17 cellular contexts compared by ENCODE assay signal in genomic region chr4:86898562-86898961, GRCh38. TPM values are rescaled to one million over a fixed set of nuclear protein-coding genes. Genes with fewer than 3 reads are reported as not detected.
DNase-seq lines count a peak whose midpoint lies in the region; ATAC-seq, FAIRE-seq and TF ChIP-seq lines count a peak whose summit lies in the region.
"Had no signal": no experiment of that assay in that cellular context is flagged by ENCODE, and none has a peak within 500 bp of the region (broad histone marks: within the 10 kb centered on the region; RNA-seq: fewer than 3 reads in every experiment).

No MANE protein-coding gene starts in this region.

- dilution Hi-C loops in endothelial cell of umbilical vein (cut with MboI; ENCODE audit: extremely low pct_ligation_motif_present, low sequenced_read_pairs): no loop called here

- no peak overlapping the region for H3K4me3 ChIP-seq in OCI-LY1 (ENCODE audit: low read depth, low read length, poor library complexity, severe bottlenecking)
- no peak overlapping the region for H3K4me3 ChIP-seq in endothelial cell of umbilical vein (replicated peaks in 1 of 3; ENCODE audit: insufficient read depth in 1 of 3, low read depth in 1 of 3, low read length in 3 of 3)
- no peak overlapping the region for H3K4me3 ChIP-seq in smooth muscle cell
- no peak overlapping the region for H3K4me3 ChIP-seq in spleen
- H3K4me3 ChIP-seq in Karpas-422 (ENCODE audit: low read length): no peak overlapping the region
- H3K4me3 ChIP-seq: testis had no signal

- no peak overlapping the region for H3K4me2 ChIP-seq in OCI-LY1 (ENCODE audit: low read length)
- no peak overlapping the region for H3K4me2 ChIP-seq in endothelial cell of umbilical vein (ENCODE audit: insufficient read depth, low read length)
- H3K4me2 ChIP-seq in smooth muscle cell: no peak overlapping the region
- no peak overlapping the region for H3K4me2 ChIP-seq in Karpas-422 (ENCODE audit: low read depth, low read length, poor library complexity, severe bottlenecking)

- no peak overlapping the region for H3K4me3 Mint-ChIP-seq in activated naive CD4-positive, alpha-beta T cell treated with anti-CD3 and anti-CD28 coated beads, Interleukin-2, amount 10 ng/mL, durations not matched to agents 7 days and 5 days
- H3K4me3 Mint-ChIP-seq: activated T-cell treated with anti-CD3 and anti-CD28 coated beads, Interleukin-2, amount 50 U/mL, for 4 hours; CD8-positive, alpha-beta T cell; dendritic cell treated with granulocyte-macrophage colony-stimulating factor and Interleukin-4, amounts not matched to agents 40 ng/mL and 50 ng/mL, for 4 days had no signal

- H3K4me1 ChIP-seq in OCI-LY1 (ENCODE audit: insufficient read depth, low read length, severe bottlenecking) (no peaks in the 10 kb centered on the region), endothelial cell of umbilical vein (ENCODE audit: control insufficient read depth, extremely low read depth, insufficient read depth, low read length) (peaks cover 8% of the 10 kb centered on the region), smooth muscle cell (ENCODE audit: low read depth) (no peaks in the 10 kb centered on the region), spleen (no peaks in the 10 kb centered on the region), Karpas-422 (ENCODE audit: low read length) (no peaks in the 10 kb centered on the region)
- H3K4me1 ChIP-seq: testis had no signal

- no peak overlapping the region for H2AFZ ChIP-seq in OCI-LY1 (ENCODE audit: low read length)
- H2AFZ ChIP-seq in endothelial cell of umbilical vein (ENCODE audit: low read depth, low read length): no peak overlapping the region
- no peak overlapping the region for H2AFZ ChIP-seq in smooth muscle cell (ENCODE audit: low read depth)
- H2AFZ ChIP-seq in Karpas-422 (ENCODE audit: low read length): no peak overlapping the region

- BruUV-seq in endothelial cell of umbilical vein (replicated peaks; lab: Mats Ljungman, UMichigan): no TSS peak

- WGBS in smooth muscle cell (ENCODE audit: low lambda C conversion rate): 81% methylated on average over 4 of the region's 4 CpGs
- WGBS in spleen, 5 donors: 84 to 91% (median 90%) methylated on average over 4 of the region's 4 CpGs

- H3K27ac ChIP-seq in OCI-LY1 (ENCODE audit: low read depth, low read length, poor library complexity, severe bottlenecking): no peak overlapping the region
- no peak overlapping the region for H3K27ac ChIP-seq in endothelial cell of umbilical vein (ENCODE audit: insufficient read depth, low read depth, low read length)
- no peak overlapping the region for H3K27ac ChIP-seq in smooth muscle cell (ENCODE audit: low read depth)
- no peak overlapping the region for H3K27ac ChIP-seq in spleen
- H3K27ac ChIP-seq in Karpas-422 (ENCODE audit: low read length): no peak overlapping the region
- H3K27ac ChIP-seq: HL-60, neutrophil, testis had no signal

- TF ChIP-seq CTCF in OCI-LY1 (IDR thresholded peaks at IDR 0.05; ENCODE audit: low read length): peak; percentile 38
- no peak for TF ChIP-seq CTCF in endothelial cell of umbilical vein (IDR thresholded peaks at IDR 0.05; ENCODE audit: extremely low read depth in 1 of 2, insufficient read depth in 1 of 2, low read depth in 1 of 2, low read length in 2 of 2)
- peak; percentile 22 for TF ChIP-seq CTCF in smooth muscle cell (IDR thresholded peaks at IDR 0.05; ENCODE audit: borderline replicate concordance, insufficient read depth, poor library complexity, severe bottlenecking)
- TF ChIP-seq CTCF in spleen (IDR thresholded peaks at IDR 0.05 in 8 of 11, conservative IDR thresholded peaks at IDR 0.05 in 3 of 11): no peak

- peaks cover 2% of the 10 kb centered on the region for H3K4me1 Mint-ChIP-seq in activated naive CD4-positive, alpha-beta T cell treated with anti-CD3 and anti-CD28 coated beads, Interleukin-2, amount 10 ng/mL, durations not matched to agents 7 days and 5 days

- DNase-seq in activated naive CD4-positive, alpha-beta T cell treated with anti-CD3 and anti-CD28 coated beads, Interleukin-2, amount 10 ng/mL, durations not matched to agents 7 days and 5 days: no peak
- DNase-seq in activated naive CD4-positive, alpha-beta T cell treated with anti-CD3 and anti-CD28 coated beads, Interleukin-2, amount 50 U/mL, for 16 hours: no peak
- DNase-seq in endothelial cell of umbilical vein (ENCODE audit: low read depth, low spot score) (peak; percentile 17), smooth muscle cell (lab: John Stamatoyannopoulos, UW; ENCODE audit: unreplicated experiment) (no peak), spleen (no peak), Karpas-422 (no peak)
- DNase-seq: activated T-cell treated with anti-CD3 and anti-CD28 coated beads, Interleukin-2, amount 50 U/mL, for 4 hours; CD8-positive, alpha-beta T cell; NCI-H2171 treated with DMSO at 0.1 percent for 48 hours; stimulated activated CD4-positive, alpha-beta T cell treated with anti-CD3 and anti-CD28 coated beads, Interleukin-4, amount 100 ng/mL, for 4 hours; T-helper 2 cell; testis had no signal

- no peaks in the 10 kb centered on the region for H3K9me1 ChIP-seq in endothelial cell of umbilical vein (replicated peaks; ENCODE audit: control insufficient read depth, extremely low read depth, insufficient read depth, low read length)

- no peak for FAIRE-seq in endothelial cell of umbilical vein (lab: Jason Lieb, UNC)

- intact Hi-C loops in endothelial cell of umbilical vein (cut with micrococcal nuclease) (loop anchor here (5.0 to 10.0 kb wide), 3 partner anchors 339 to 856 kb away; no protein-coding TSS in a partner anchor), spleen (cut with DNase I; ENCODE audit: low total_unique reads) (no loop called here)

- no peaks in the 10 kb centered on the region for H3K36me3 Mint-ChIP-seq in activated naive CD4-positive, alpha-beta T cell treated with anti-CD3 and anti-CD28 coated beads, Interleukin-2, amount 10 ng/mL, durations not matched to agents 7 days and 5 days
- H3K36me3 Mint-ChIP-seq: CD8-positive, alpha-beta T cell had no signal

- no peak overlapping the region for H3K9ac ChIP-seq in OCI-LY1 (ENCODE audit: low read length)
- H3K9ac ChIP-seq in endothelial cell of umbilical vein (replicated peaks; ENCODE audit: extremely low read depth, insufficient read depth, low read length): no peak overlapping the region
- no peak overlapping the region for H3K9ac ChIP-seq in smooth muscle cell (ENCODE audit: low read depth)
- no peak overlapping the region for H3K9ac ChIP-seq in Karpas-422 (ENCODE audit: low read length)

- POLR2A ChIA-PET in endothelial cell of umbilical vein (lab: Charles Lee): no interaction called here

- no peak for ATAC-seq in GM18520 (IDR thresholded peaks at IDR 0.05; ENCODE audit: unreplicated experiment)
- ATAC-seq: activated T-cell treated with anti-CD3 and anti-CD28 coated beads, Interleukin-2, amount 50 U/mL, for 4 hours; CD8-positive, alpha-beta T cell had no signal

- CTCF ChIA-PET in activated naive CD4-positive, alpha-beta T cell treated with anti-CD3 and anti-CD28 coated beads, Interleukin-2, amount 10 ng/mL, durations not matched to agents 7 days and 5 days (lab: Charles Lee): no interaction called here
- CTCF ChIA-PET in endothelial cell of umbilical vein (lab: Charles Lee): interaction anchor here (0.8 to 9.4 kb wide), 4 partner anchors 10 to 406 kb away, joined by 4 to 133 read pairs (median 5); no protein-coding TSS in a partner anchor

- peak overlapping the region; percentile 25 for H3K27ac Mint-ChIP-seq in activated naive CD4-positive, alpha-beta T cell treated with anti-CD3 and anti-CD28 coated beads, Interleukin-2, amount 10 ng/mL, durations not matched to agents 7 days and 5 days
- H3K27ac Mint-ChIP-seq: CD8-positive, alpha-beta T cell had no signal

- TF ChIP-seq POLR2A in endothelial cell of umbilical vein (IDR thresholded peaks at IDR 0.05; ENCODE audit: low read depth, low read length) (no peak), spleen (IDR thresholded peaks at IDR 0.05) (no peak)

- H3K9me2 ChIP-seq in OCI-LY1 (ENCODE audit: low read depth, low read length) (no peaks in the 10 kb centered on the region), Karpas-422 (replicated peaks; ENCODE audit: insufficient read depth, low read length) (no peaks in the 10 kb centered on the region)

- H3K27me3 Mint-ChIP-seq in activated naive CD4-positive, alpha-beta T cell treated with anti-CD3 and anti-CD28 coated beads, Interleukin-2, amount 10 ng/mL, durations not matched to agents 7 days and 5 days: peaks cover under 1% of the 10 kb centered on the region
- H3K27me3 Mint-ChIP-seq: dendritic cell treated with granulocyte-macrophage colony-stimulating factor and Interleukin-4, amounts not matched to agents 40 ng/mL and 50 ng/mL, for 4 days had no signal

- H3K27me3 ChIP-seq in OCI-LY1 (ENCODE audit: insufficient read depth, low read length) (no peaks in the 10 kb centered on the region), endothelial cell of umbilical vein (ENCODE audit: control insufficient read depth in 2 of 2, insufficient read depth in 2 of 2, low read length in 2 of 2) (no peaks in the 10 kb centered on the region), smooth muscle cell (ENCODE audit: low read depth) (no peaks in the 10 kb centered on the region), spleen (replicated peaks in 1 of 7) (no peaks in the 10 kb centered on the region), Karpas-422 (ENCODE audit: low read length) (no peaks in the 10 kb centered on the region)
- H3K27me3 ChIP-seq: testis had no signal

- H3K79me2 ChIP-seq in OCI-LY1 (ENCODE audit: insufficient read depth, low read length) (no peaks in the 10 kb centered on the region), endothelial cell of umbilical vein (ENCODE audit: control insufficient read depth, insufficient read depth, low read length) (no peaks in the 10 kb centered on the region), smooth muscle cell (ENCODE audit: low read depth) (no peaks in the 10 kb centered on the region), Karpas-422 (ENCODE audit: low read length) (no peaks in the 10 kb centered on the region)

- H3F3A ChIP-seq in OCI-LY1 (ENCODE audit: insufficient read depth, low read length) (no peaks in the 10 kb centered on the region), smooth muscle cell (ENCODE audit: low read depth) (no peaks in the 10 kb centered on the region)

- H4K20me1 ChIP-seq in OCI-LY1 (ENCODE audit: insufficient read depth, low read length): no peaks in the 10 kb centered on the region
- no peaks in the 10 kb centered on the region for H4K20me1 ChIP-seq in endothelial cell of umbilical vein (replicated peaks; ENCODE audit: control insufficient read depth, extremely low read depth, insufficient read depth, low read length)
- H4K20me1 ChIP-seq in smooth muscle cell (ENCODE audit: low read depth): no peaks in the 10 kb centered on the region
- H4K20me1 ChIP-seq in Karpas-422 (ENCODE audit: insufficient read depth, low read depth, low read length): no peaks in the 10 kb centered on the region

- no peaks in the 10 kb centered on the region for H3K9me3 ChIP-seq in OCI-LY1 (ENCODE audit: low read length)
- H3K9me3 ChIP-seq in endothelial cell of umbilical vein (replicated peaks; ENCODE audit: control insufficient read depth, insufficient read depth, low read length): no peaks in the 10 kb centered on the region
- no peaks in the 10 kb centered on the region for H3K9me3 ChIP-seq in smooth muscle cell (replicated peaks; ENCODE audit: low read depth)
- H3K9me3 ChIP-seq in spleen: no peaks in the 10 kb centered on the region
- H3K9me3 ChIP-seq in Karpas-422 (ENCODE audit: low read length): no peaks in the 10 kb centered on the region
- H3K9me3 ChIP-seq: neutrophil, testis had no signal

- H3K36me3 ChIP-seq in OCI-LY1 (ENCODE audit: insufficient read depth, low read length) (no peaks in the 10 kb centered on the region; the same call in 1 of the 2 replicates), endothelial cell of umbilical vein (ENCODE audit: control insufficient read depth in 2 of 2, extremely low read depth in 1 of 2, insufficient read depth in 2 of 2, low read length in 2 of 2) (no peaks in the 10 kb centered on the region), smooth muscle cell (ENCODE audit: low read depth) (no peaks in the 10 kb centered on the region), spleen (no peaks in the 10 kb centered on the region), Karpas-422 (ENCODE audit: insufficient read depth, low read length) (no peaks in the 10 kb centered on the region)
- H3K36me3 ChIP-seq: neutrophil had no signal

- H3K9me3 Mint-ChIP-seq in activated naive CD4-positive, alpha-beta T cell treated with anti-CD3 and anti-CD28 coated beads, Interleukin-2, amount 10 ng/mL, durations not matched to agents 7 days and 5 days: no peaks in the 10 kb centered on the region
- H3K9me3 Mint-ChIP-seq: activated T-cell treated with anti-CD3 and anti-CD28 coated beads, Interleukin-2, amount 50 U/mL, for 4 hours; CD8-positive, alpha-beta T cell; dendritic cell treated with granulocyte-macrophage colony-stimulating factor and Interleukin-4, amounts not matched to agents 40 ng/mL and 50 ng/mL, for 4 days had no signal

RNA-seq across cellular contexts. Expression of gene C4orf36, which starts 6.3 kb away (rescaled TPM):
- total RNA-seq in endothelial cell of umbilical vein (0.66 TPM in 1 of 2 replicates, not detected in the other), smooth muscle cell (1.3 and 5.1 TPM in 2 replicates), spleen (1 to 10 TPM in 1 of 7 donors, under 1 TPM in 1, not detected in 5; 0.82 to 1.1 TPM)
- polyA plus RNA-seq in endothelial cell of umbilical vein (not detected in 2 replicates), smooth muscle cell (not detected in 2 replicates), spleen (under 1 TPM in 1 of 3 donors, not detected in 2; 0.17 TPM)
- 0.21 and 0.32 TPM in 2 replicates for polyA plus RNA-seq in endothelial cell of umbilical vein (2011; cell fraction: cytosol; rRNA removed)
- polyA plus RNA-seq in endothelial cell of umbilical vein (2011; cell fraction: nucleus; rRNA removed): 0.10 and 0.45 TPM in 2 replicates
- polyA plus RNA-seq in endothelial cell of umbilical vein (2012): not detected in 2 replicates
- not detected in 2 replicates for polyA minus RNA-seq in endothelial cell of umbilical vein
- polyA minus RNA-seq in endothelial cell of umbilical vein (2011; cell fraction: cytosol; rRNA and poly(A)+ RNA removed): not detected
- not detected in 2 replicates for polyA minus RNA-seq in endothelial cell of umbilical vein (2011; cell fraction: nucleus; rRNA and poly(A)+ RNA removed)
- total RNA-seq in Karpas-422 (2014; rRNA removed; shearing (Covaris generic); ENCODE audit: low replicate concordance): not detected in 2 replicates
- total RNA-seq: activated T-cell treated with anti-CD3 and anti-CD28 coated beads, Interleukin-2, amount 50 U/mL, for 4 hours; CD8-positive, alpha-beta T cell had no signal

RNA-seq across cellular contexts. Expression of gene AFF1, which starts 36.2 kb away (rescaled TPM):
- total RNA-seq in endothelial cell of umbilical vein (80.7 and 106 TPM in 2 replicates), smooth muscle cell (17.7 and 22.0 TPM in 2 replicates), spleen (100 to 1,000 TPM in 3 of 7 donors, 10 to 100 TPM in 4; 75.4 to 119 (median 99.6) TPM)
- polyA plus RNA-seq in endothelial cell of umbilical vein (18.6 and 26.2 TPM in 2 replicates), smooth muscle cell (6.6 and 12.7 TPM in 2 replicates), spleen (1 to 10 TPM; 4.4 to 8.2 (median 5.4) TPM)
- 29.9 and 34.0 TPM in 2 replicates for polyA plus RNA-seq in endothelial cell of umbilical vein (2011; cell fraction: cytosol; rRNA removed)
- 74.4 and 112 TPM in 2 replicates for polyA plus RNA-seq in endothelial cell of umbilical vein (2011; cell fraction: nucleus; rRNA removed)
- polyA plus RNA-seq in endothelial cell of umbilical vein (2012): 31.7 and 34.1 TPM in 2 replicates
- polyA minus RNA-seq in endothelial cell of umbilical vein: 94.9 and 108 TPM in 2 replicates
- 24.1 TPM for polyA minus RNA-seq in endothelial cell of umbilical vein (2011; cell fraction: cytosol; rRNA and poly(A)+ RNA removed)
- 154 and 179 TPM in 2 replicates for polyA minus RNA-seq in endothelial cell of umbilical vein (2011; cell fraction: nucleus; rRNA and poly(A)+ RNA removed)
- total RNA-seq in Karpas-422 (2014; rRNA removed; shearing (Covaris generic); ENCODE audit: low replicate concordance): 4.0 and 6.6 TPM in 2 replicates

RNA-seq across cellular contexts. Expression of gene SLC10A6, which starts 49.4 kb away (rescaled TPM):
- total RNA-seq in endothelial cell of umbilical vein (not detected in 2 replicates), smooth muscle cell (1.3 and 1.4 TPM in 2 replicates), spleen (1 to 10 TPM in 4 of 7 donors, under 1 TPM in 2, not detected in 1; 0.49 to 3.7 (median 1.1) TPM)
- polyA plus RNA-seq in endothelial cell of umbilical vein (0.04 TPM in 1 of 2 replicates, not detected in the other), smooth muscle cell (0.34 TPM in 1 of 2 replicates, not detected in the other), spleen (not detected)
- polyA plus RNA-seq in endothelial cell of umbilical vein (2011; cell fraction: cytosol; rRNA removed): not detected in 2 replicates
- 0.09 TPM in 1 of 2 replicates, not detected in the other for polyA plus RNA-seq in endothelial cell of umbilical vein (2011; cell fraction: nucleus; rRNA removed)
- not detected in 2 replicates for polyA plus RNA-seq in endothelial cell of umbilical vein (2012)
- polyA minus RNA-seq in endothelial cell of umbilical vein: not detected in 2 replicates
- polyA minus RNA-seq in endothelial cell of umbilical vein (2011; cell fraction: cytosol; rRNA and poly(A)+ RNA removed): not detected
- not detected in 2 replicates for polyA minus RNA-seq in endothelial cell of umbilical vein (2011; cell fraction: nucleus; rRNA and poly(A)+ RNA removed)
- not detected in 2 replicates for total RNA-seq in Karpas-422 (2014; rRNA removed; shearing (Covaris generic); ENCODE audit: low replicate concordance)
- total RNA-seq: activated T-cell treated with anti-CD3 and anti-CD28 coated beads, Interleukin-2, amount 50 U/mL, for 4 hours; CD8-positive, alpha-beta T cell had no signal

Comparison
In these comparisons a context has a peak if more than half of its experiments do, and no peak if none do; other contexts are left out.
1. CTCF ChIP-seq: peak in OCI-LY1 (single experiment) and smooth muscle cell (single experiment); none in endothelial cell of umbilical vein (0 of 2) and spleen (0 of 11).